Comparison of ENCODE assay signal across 1 cellular context in the genomic region with DNA sequence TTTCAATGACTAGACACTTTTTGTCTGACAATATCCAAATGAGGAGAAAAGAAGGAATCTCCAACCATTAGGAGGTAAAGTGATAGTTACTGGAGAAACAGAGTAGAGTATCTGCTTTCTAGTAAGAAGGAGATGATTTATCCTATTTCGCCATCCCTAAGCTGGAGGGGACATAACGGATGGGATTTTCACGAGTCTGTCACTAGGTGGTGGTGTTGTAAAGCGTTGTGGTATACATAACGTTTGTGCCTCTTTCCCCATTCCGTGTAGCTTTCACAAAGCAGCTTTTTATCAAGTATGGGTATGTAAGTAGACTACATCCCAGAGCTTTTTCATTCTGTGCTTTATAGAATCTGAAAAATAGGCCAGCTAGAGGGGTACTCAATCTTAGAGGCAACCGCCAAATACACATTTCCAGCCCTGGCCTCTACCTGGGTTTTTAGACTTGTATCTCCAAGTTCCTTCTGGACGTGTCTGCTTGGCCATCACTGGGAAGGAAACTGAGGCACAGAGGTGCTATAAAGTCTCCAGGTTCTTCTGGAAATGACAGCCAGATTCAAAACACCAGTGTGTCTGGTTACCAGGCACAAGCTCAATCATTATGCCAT.
A peak's percentile ranks its signal among the peaks of the same experiment; 100 is the strongest.
TF ChIP-seq lines count a peak whose summit lies in the region.

No MANE protein-coding gene starts in this region.

TF ChIP-seq in K562, 482 proteins besides CTCF, POLR2A, EP300 and RAD21 (continued from another document):
- TF ChIP-seq, protein P1, sequence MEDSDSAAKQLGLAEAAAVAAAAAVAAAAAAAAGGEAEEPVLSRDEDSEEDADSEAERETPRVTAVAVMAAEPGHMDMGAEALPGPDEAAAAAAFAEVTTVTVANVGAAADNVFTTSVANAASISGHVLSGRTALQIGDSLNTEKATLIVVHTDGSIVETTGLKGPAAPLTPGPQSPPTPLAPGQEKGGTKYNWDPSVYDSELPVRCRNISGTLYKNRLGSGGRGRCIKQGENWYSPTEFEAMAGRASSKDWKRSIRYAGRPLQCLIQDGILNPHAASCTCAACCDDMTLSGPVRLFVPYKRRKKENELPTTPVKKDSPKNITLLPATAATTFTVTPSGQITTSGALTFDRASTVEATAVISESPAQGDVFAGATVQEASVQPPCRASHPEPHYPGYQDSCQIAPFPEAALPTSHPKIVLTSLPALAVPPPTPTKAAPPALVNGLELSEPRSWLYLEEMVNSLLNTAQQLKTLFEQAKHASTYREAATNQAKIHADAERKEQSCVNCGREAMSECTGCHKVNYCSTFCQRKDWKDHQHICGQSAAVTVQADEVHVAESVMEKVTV (CRISPR knock-in tag; IDR thresholded peaks at IDR 0.05) = peak; percentile 76
- TF ChIP-seq HLTF (IDR thresholded peaks at IDR 0.05) (no peak), NUFIP1 (IDR thresholded peaks at IDR 0.05; ENCODE audit: partially characterized antibody) (no peak), STAT5B (CRISPR knock-in tag; IDR thresholded peaks at IDR 0.05) (no peak), HOXB6 (CRISPR knock-in tag; IDR thresholded peaks at IDR 0.05; ENCODE audit: borderline replicate concordance) (no peak), ZNF324 (CRISPR knock-in tag; IDR thresholded peaks at IDR 0.05) (no peak), MEIS2 (IDR thresholded peaks at IDR 0.05; ENCODE audit: partially characterized antibody) (no peak), KAT8 (IDR thresholded peaks at IDR 0.05; ENCODE audit: low read depth) (no peak), ZNF282 (CRISPR knock-in tag; IDR thresholded peaks at IDR 0.05) (no peak), MCM7 (IDR thresholded peaks at IDR 0.05) (no peak), CEBPG (CRISPR knock-in tag; IDR thresholded peaks at IDR 0.05) (no peak), CEBPG (tag; conservative IDR thresholded peaks at IDR 0.05 in 1 of 2, IDR thresholded peaks at IDR 0.05 in 1 of 2) (peak in 1 of 2 experiments; percentile 57; a peak in 3 of 4 replicates), NFE2L1 (tag; IDR thresholded peaks at IDR 0.05; ENCODE audit: borderline replicate concordance, low read depth) (0 out of 2 replicates have a peak, but pooled peaks have one; percentile 10), RHOXF2B (CRISPR knock-in tag; conservative IDR thresholded peaks at IDR 0.05) (no peak), MAFG (tag; conservative IDR thresholded peaks at IDR 0.05) (peak; percentile 36; the same call in 1 of the 2 replicates), GTF2E2 (tag; IDR thresholded peaks at IDR 0.05) (no peak), STAG1 (CRISPR knock-in tag; IDR thresholded peaks at IDR 0.05; ENCODE audit: borderline replicate concordance) (peak; percentile 32; the same call in 1 of the 2 replicates), CEBPB (tag; IDR thresholded peaks at IDR 0.05) (peak; percentile 78), PHB2 (IDR thresholded peaks at IDR 0.05; ENCODE audit: low read depth) (no peak), TCFL5 (CRISPR knock-in tag; conservative IDR thresholded peaks at IDR 0.05) (no peak), ATF7 (IDR thresholded peaks at IDR 0.05) (no peak)
- TF ChIP-seq, protein P2, sequence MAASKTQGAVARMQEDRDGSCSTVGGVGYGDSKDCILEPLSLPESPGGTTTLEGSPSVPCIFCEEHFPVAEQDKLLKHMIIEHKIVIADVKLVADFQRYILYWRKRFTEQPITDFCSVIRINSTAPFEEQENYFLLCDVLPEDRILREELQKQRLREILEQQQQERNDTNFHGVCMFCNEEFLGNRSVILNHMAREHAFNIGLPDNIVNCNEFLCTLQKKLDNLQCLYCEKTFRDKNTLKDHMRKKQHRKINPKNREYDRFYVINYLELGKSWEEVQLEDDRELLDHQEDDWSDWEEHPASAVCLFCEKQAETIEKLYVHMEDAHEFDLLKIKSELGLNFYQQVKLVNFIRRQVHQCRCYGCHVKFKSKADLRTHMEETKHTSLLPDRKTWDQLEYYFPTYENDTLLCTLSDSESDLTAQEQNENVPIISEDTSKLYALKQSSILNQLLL (CRISPR knock-in tag; IDR thresholded peaks at IDR 0.05; ENCODE audit: borderline replicate concordance) = no peak
- TF ChIP-seq, protein P3, sequence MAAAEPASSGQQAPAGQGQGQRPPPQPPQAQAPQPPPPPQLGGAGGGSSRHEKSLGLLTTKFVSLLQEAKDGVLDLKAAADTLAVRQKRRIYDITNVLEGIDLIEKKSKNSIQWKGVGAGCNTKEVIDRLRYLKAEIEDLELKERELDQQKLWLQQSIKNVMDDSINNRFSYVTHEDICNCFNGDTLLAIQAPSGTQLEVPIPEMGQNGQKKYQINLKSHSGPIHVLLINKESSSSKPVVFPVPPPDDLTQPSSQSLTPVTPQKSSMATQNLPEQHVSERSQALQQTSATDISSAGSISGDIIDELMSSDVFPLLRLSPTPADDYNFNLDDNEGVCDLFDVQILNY (CRISPR knock-in tag; IDR thresholded peaks at IDR 0.05) = no peak
TF ChIP-seq in K562: peak in this region for 7.
